ENCODE assay signal across 17 cellular contexts in genomic region chr2:64331846-64332245, GRCh38.
DNase-seq lines count a peak whose midpoint lies in the region; ATAC-seq and TF ChIP-seq lines count a peak whose summit lies in the region.
"Had no signal": no experiment of that assay in that cellular context is flagged by ENCODE, and none has a peak within 500 bp of the region (broad histone marks: within the 10 kb centered on the region; RNA-seq: fewer than 3 reads in every experiment).

No MANE protein-coding gene starts in this region.

- WGBS in psoas muscle, 3 donors, result 71 to 73% (median 73%) methylated on average over 3 of the region's 3 CpGs

- H3K27ac Mint-ChIP-seq in CD8-positive, alpha-beta T cell, result no peak overlapping the region

- POLR2A ChIA-PET in CD8-positive, alpha-beta T cell (lab: Charles Lee), result interaction anchor here (1.0 to 2.4 kb wide), 2 partner anchors 156 to 253 kb away, joined by 3 to 23 read pairs; no protein-coding TSS in a partner anchor

- H3K9ac ChIP-seq in SK-N-MC (ENCODE audit: insufficient read length) (peak overlapping the region; percentile 15), iPS-20b (ENCODE audit: low read depth, low read length) (no peak overlapping the region; the same call in 1 of the 2 replicates)

- H3K27ac ChIP-seq in SK-N-MC (no peak overlapping the region), iPS-20b (ENCODE audit: low read length) (no peak overlapping the region), psoas muscle (peak overlapping the region; percentile 17)
- no peak overlapping the region for H3K27ac ChIP-seq in CD8-positive, alpha-beta T cell (ENCODE audit: low read depth, low read length)

- in situ Hi-C loops in HAP-1 (cut with MboI; ENCODE audit: low sequenced_read_pairs), result loop anchor here (5.0 to 10.0 kb wide), 3 partner anchors 155 to 285 kb away; no protein-coding TSS in a partner anchor

- peak in 2 of 4 donors; percentile 5 to 22 for ATAC-seq in psoas muscle
- no peak for ATAC-seq in CD8-positive, alpha-beta T cell
- ATAC-seq: activated T-cell treated with anti-CD3 and anti-CD28 coated beads, Interleukin-2, amount 50 U/mL, for 4 hours; right cardiac atrium had no signal

- intact Hi-C loops in psoas muscle (cut with DNase I), result loop anchor here (1.0 to 10.0 kb wide), 5 partner anchors 70 to 533 kb away; no protein-coding TSS in a partner anchor
- intact Hi-C loops in CD8-positive, alpha-beta T cell (cut with DNase I, micrococcal nuclease), result loop anchor here (1.0 to 5.0 kb wide), 8 partner anchors 156 to 640 kb away; no protein-coding TSS in a partner anchor

- no peaks in the 10 kb centered on the region for H3K27me3 Mint-ChIP-seq in CD8-positive, alpha-beta T cell (ENCODE audit: low read depth)
- H3K27me3 Mint-ChIP-seq: central memory CD8-positive, alpha-beta T cell had no signal

- H3K4me3 ChIP-seq in SK-N-MC (no peak overlapping the region), iPS-20b (ENCODE audit: low read length) (peak overlapping the region; percentile 44; the same call in 1 of the 2 replicates), psoas muscle (no peak overlapping the region), HAP-1 (no peak overlapping the region)
- H3K4me3 ChIP-seq in CD8-positive, alpha-beta T cell (ENCODE audit: low read depth, low read length), result no peak overlapping the region

- H3K9me3 ChIP-seq in SK-N-MC (ENCODE audit: low read depth, low read length) (no peaks in the 10 kb centered on the region), iPS-20b (ENCODE audit: insufficient read depth, low read depth, low read length) (no peaks in the 10 kb centered on the region), psoas muscle (no peaks in the 10 kb centered on the region), HAP-1 (no peaks in the 10 kb centered on the region)
- no peaks in the 10 kb centered on the region for H3K9me3 ChIP-seq in CD8-positive, alpha-beta T cell (ENCODE audit: low read length)
- H3K9me3 ChIP-seq: BE2C had no signal

- H3K36me3 ChIP-seq in SK-N-MC (ENCODE audit: insufficient read depth, low read length) (no peaks in the 10 kb centered on the region), iPS-20b (ENCODE audit: insufficient read depth, low read depth, low read length) (no peaks in the 10 kb centered on the region), psoas muscle (ENCODE audit: insufficient read depth in 1 of 2, low read depth in 1 of 2) (no peaks in the 10 kb centered on the region), HAP-1 (replicated peaks) (no peaks in the 10 kb centered on the region)
- no peaks in the 10 kb centered on the region for H3K36me3 ChIP-seq in CD8-positive, alpha-beta T cell (ENCODE audit: insufficient read depth, low read length)
- H3K36me3 ChIP-seq: BE2C had no signal

- no peaks in the 10 kb centered on the region for H3K36me3 Mint-ChIP-seq in CD8-positive, alpha-beta T cell

- TF ChIP-seq CTCF in psoas muscle (IDR thresholded peaks at IDR 0.05) (no peak), GM10266 (IDR thresholded peaks at IDR 0.05; ENCODE audit: control insufficient read depth, insufficient read depth, low read depth, missing control alignments) (no peak)
- TF ChIP-seq CTCF in CD8-positive, alpha-beta T cell (IDR thresholded peaks at IDR 0.05), result no peak

- CTCF ChIA-PET in CD8-positive, alpha-beta T cell (lab: Charles Lee), result interaction anchor here (0.9 to 9.0 kb wide), 47 partner anchors 9 to 1875 kb away, joined by 3 to 345 read pairs (median 5); partner anchors contain the start of gene AFTPH

- H3K4me1 ChIP-seq in iPS-20b (ENCODE audit: insufficient read depth, low read length) (peaks cover 27% of the 10 kb centered on the region), psoas muscle (peaks cover 42% of the 10 kb centered on the region), HAP-1 (peaks cover 19% of the 10 kb centered on the region)
- peaks cover 15% of the 10 kb centered on the region for H3K4me1 ChIP-seq in CD8-positive, alpha-beta T cell (ENCODE audit: insufficient read depth, low read length)

- H3K27me3 ChIP-seq in iPS-20b (ENCODE audit: insufficient read depth, low read length), result no peaks in the 10 kb centered on the region
- H3K27me3 ChIP-seq in psoas muscle (ENCODE audit: insufficient read depth in 3 of 3, low read length in 2 of 3), result no peaks in the 10 kb centered on the region
- H3K27me3 ChIP-seq in CD8-positive, alpha-beta T cell (ENCODE audit: insufficient read depth, low read length), result no peaks in the 10 kb centered on the region
- no peaks in the 10 kb centered on the region for H3K27me3 ChIP-seq in HAP-1 (ENCODE audit: low read depth)
- H3K27me3 ChIP-seq: BE2C had no signal

- peaks cover 19% of the 10 kb centered on the region for H3K4me1 Mint-ChIP-seq in CD8-positive, alpha-beta T cell (ENCODE audit: low read depth)

- H3K9me3 Mint-ChIP-seq in CD8-positive, alpha-beta T cell, result no peaks in the 10 kb centered on the region
- H3K9me3 Mint-ChIP-seq: activated T-cell treated with anti-CD3 and anti-CD28 coated beads, Interleukin-2, amount 50 U/mL, for 4 hours; central memory CD8-positive, alpha-beta T cell had no signal

- DNase-seq in COLO668 (lab: John Stamatoyannopoulos, UW; ENCODE audit: unreplicated experiment) (peak; percentile 44), SK-N-MC (ENCODE audit: low read depth, low spot score) (no peak), psoas muscle (no peak), GM10266 (ENCODE audit: extremely low spot score) (no peak), HAP-1 (ENCODE audit: low spot score in 2 of 2) (no peak)
- no peak for DNase-seq in CD8-positive, alpha-beta T cell
- no peak for DNase-seq in effector CD4-positive, alpha-beta T cell
- DNase-seq: activated CD4-positive, CD25-positive, alpha-beta regulatory T cell treated with anti-CD3 and anti-CD28 coated beads, Interleukin-2, amount 50 U/mL, for 72 hours; activated naive CD4-positive, alpha-beta T cell treated with Interleukin-2 at 50 U/mL for 16 hours; activated T-cell treated with anti-CD3 and anti-CD28 coated beads, Interleukin-2, amount 50 U/mL, for 4 hours; amniotic stem cell; BE2C; KG1; right cardiac atrium; T1000 had no signal

- no peak overlapping the region for H3K4me3 Mint-ChIP-seq in CD8-positive, alpha-beta T cell
- H3K4me3 Mint-ChIP-seq: activated T-cell treated with anti-CD3 and anti-CD28 coated beads, Interleukin-2, amount 50 U/mL, for 4 hours; central memory CD8-positive, alpha-beta T cell had no signal
